Comparison of ENCODE assay signal across 9 cellular contexts in the genomic region with DNA sequence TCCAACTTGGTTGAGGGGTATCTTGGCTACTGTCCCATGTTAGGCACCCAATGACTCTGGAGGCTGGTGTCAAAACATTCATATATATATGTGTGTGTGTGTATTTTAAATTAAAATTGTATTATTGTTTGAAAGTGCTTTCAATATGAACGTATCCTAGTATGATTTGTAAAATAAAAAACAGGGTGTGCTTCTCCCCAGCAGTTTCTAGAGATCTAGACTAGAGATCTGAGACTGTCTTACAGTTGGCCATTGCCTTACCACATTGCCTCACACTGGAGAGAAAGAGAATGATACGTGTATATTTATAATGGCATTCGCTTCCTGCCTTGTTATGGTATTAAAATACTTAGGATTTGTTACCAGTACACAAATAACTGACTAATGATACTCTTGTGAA. TPM values are rescaled to one million over a fixed set of nuclear protein-coding genes. Genes with fewer than 3 reads are reported as not detected.
DNase-seq lines count a peak whose midpoint lies in the region; ATAC-seq, FAIRE-seq and TF ChIP-seq lines count a peak whose summit lies in the region.
"Had no signal": no experiment of that assay in that cellular context is flagged by ENCODE, and none has a peak within 500 bp of the region (broad histone marks: within the 10 kb centered on the region; RNA-seq: fewer than 3 reads in every experiment).

No MANE protein-coding gene starts in this region.

- no peak for ATAC-seq in gastroesophageal sphincter
- ATAC-seq in pancreas, result peak; percentile 44 to 66 (median 58)
- no peak for ATAC-seq in HG03439 (IDR thresholded peaks at IDR 0.05; ENCODE audit: unreplicated experiment)

- H3K27ac ChIP-seq in gastroesophageal sphincter (peak overlapping the region; percentile 93 to 99 (median 98)), pancreas (peak overlapping the region; percentile 69 to 99 (median 92))

- peak overlapping the region; percentile 86 for H3K4me3 Mint-ChIP-seq in activated naive CD4-positive, alpha-beta T cell treated with anti-CD3 and anti-CD28 coated beads, Interleukin-2, amount 10 ng/mL, durations not matched to agents 7 days and 5 days

- peaks cover 57% of the 10 kb centered on the region for H3K4me1 Mint-ChIP-seq in activated naive CD4-positive, alpha-beta T cell treated with anti-CD3 and anti-CD28 coated beads, Interleukin-2, amount 10 ng/mL, durations not matched to agents 7 days and 5 days

- peak overlapping the region; percentile 91 for H3K27ac Mint-ChIP-seq in activated naive CD4-positive, alpha-beta T cell treated with anti-CD3 and anti-CD28 coated beads, Interleukin-2, amount 10 ng/mL, durations not matched to agents 7 days and 5 days

- H3K4me3 ChIP-seq in gastroesophageal sphincter, result peak overlapping the region; percentile 76 to 96
- H3K4me3 ChIP-seq in pancreas, result peak overlapping the region; percentile 47 to 94 (median 76)

- peaks cover 22% of the 10 kb centered on the region for H3K36me3 Mint-ChIP-seq in activated naive CD4-positive, alpha-beta T cell treated with anti-CD3 and anti-CD28 coated beads, Interleukin-2, amount 10 ng/mL, durations not matched to agents 7 days and 5 days

- H3K27me3 ChIP-seq in gastroesophageal sphincter (no peaks in the 10 kb centered on the region), pancreas (no peaks in the 10 kb centered on the region)

- H3K36me3 ChIP-seq in gastroesophageal sphincter (no peaks in the 10 kb centered on the region), pancreas (no peaks in the 10 kb centered on the region)

- no peaks in the 10 kb centered on the region for H3K27me3 Mint-ChIP-seq in activated naive CD4-positive, alpha-beta T cell treated with anti-CD3 and anti-CD28 coated beads, Interleukin-2, amount 10 ng/mL, durations not matched to agents 7 days and 5 days

- no peaks in the 10 kb centered on the region for H3K9me3 ChIP-seq in gastroesophageal sphincter
- H3K9me3 ChIP-seq in pancreas, result no peaks in the 10 kb centered on the region

- FAIRE-seq in pancreas (lab: Jason Lieb, UNC), result peak; percentile 83
- FAIRE-seq: GM18507 had no signal

- WGBS in gastroesophageal sphincter (ENCODE audit: low coverage in 1 of 2), 2 donors, result 0 to 6% methylated on average over 3 of the region's 3 CpGs
- 1% methylated on average over 3 of the region's 3 CpGs for WGBS in pancreas, 2 donors

- peak; percentile 15 for DNase-seq in activated CD4-positive, alpha-beta T cell treated with anti-CD3 and anti-CD28 coated beads, Interleukin-2, amount 50 U/mL, for 1 hour
- DNase-seq in activated CD4-positive, alpha-beta T cell treated with anti-CD3 and anti-CD28 coated beads for 48 hours, result no peak
- DNase-seq in NCI-H146 (lab: John Stamatoyannopoulos, UW) (peak; percentile 35), pancreas (no peak)
- DNase-seq in activated naive CD4-positive, alpha-beta T cell treated with anti-CD3 and anti-CD28 coated beads, Interleukin-2, amount 10 ng/mL, durations not matched to agents 7 days and 5 days, result peak; percentile 41
- DNase-seq in stimulated activated CD4-positive, alpha-beta T cell treated with anti-CD3 and anti-CD28 coated beads, Interleukin-12 subunit alpha, Interleukin-12 subunit beta, amount 100 ng/mL, for 4 hours, result no peak

- no peaks in the 10 kb centered on the region for H3K9me3 Mint-ChIP-seq in activated naive CD4-positive, alpha-beta T cell treated with anti-CD3 and anti-CD28 coated beads, Interleukin-2, amount 10 ng/mL, durations not matched to agents 7 days and 5 days

- TF ChIP-seq POLR2A in gastroesophageal sphincter (IDR thresholded peaks at IDR 0.05), result no peak

- H3K4me1 ChIP-seq in gastroesophageal sphincter, result peaks cover 6 to 55% (median 37%) of the 10 kb centered on the region in 3 donors
- H3K4me1 ChIP-seq in pancreas, result peaks cover 7 to 21% (median 12%) of the 10 kb centered on the region in 3 donors

- no peak for TF ChIP-seq EP300 in gastroesophageal sphincter (IDR thresholded peaks at IDR 0.05)

- CTCF ChIA-PET in activated naive CD4-positive, alpha-beta T cell treated with anti-CD3 and anti-CD28 coated beads, Interleukin-2, amount 10 ng/mL, durations not matched to agents 7 days and 5 days (lab: Charles Lee), result interaction anchor here (0.7 to 0.8 kb wide), 2 partner anchors 45 to 112 kb away, joined by 3 to 4 read pairs; no protein-coding TSS in a partner anchor

- TF ChIP-seq CTCF in gastroesophageal sphincter (IDR thresholded peaks at IDR 0.05), result peak in 2 of 4 experiments; percentile 26 to 33
- TF ChIP-seq CTCF in pancreas (IDR thresholded peaks at IDR 0.05), result no peak

- intact Hi-C loops in pancreas (cut with DNase I), result no loop called here

RNA-seq across cellular contexts. Expression of a gene that starts 1.2 kb away (rescaled TPM):
- 10 to 100 TPM; 31.2 to 80.4 (median 61.4) TPM for total RNA-seq in gastroesophageal sphincter
- total RNA-seq in pancreas, result 10 to 100 TPM in 2 of 6 donors, 1 to 10 TPM in 4; 6.4 to 13.4 (median 8.3) TPM
- polyA plus RNA-seq in pancreas, result 10 to 100 TPM in 1 of 2 donors, 1 to 10 TPM in 1; 8.4 to 16.8 TPM

RNA-seq across cellular contexts. Expression of a gene that starts 55.6 kb away (rescaled TPM):
- total RNA-seq in gastroesophageal sphincter (100 to 1,000 TPM in 1 of 4 donors, 10 to 100 TPM in 3; 53.6 to 117 (median 57.9) TPM), pancreas (10 to 100 TPM; 42.6 to 64.0 (median 45.9) TPM)
- polyA plus RNA-seq in pancreas, result 10 to 100 TPM; 26.3 to 57.7 TPM

Comparison
In these comparisons a context has a peak if more than half of its experiments do, and no peak if none do; other contexts are left out.
1. DNase-seq: peak in activated CD4-positive, alpha-beta T cell treated with anti-CD3 and anti-CD28 coated beads, Interleukin-2, amount 50 U/mL, for 1 hour (single experiment), NCI-H146 (single experiment) and activated naive CD4-positive, alpha-beta T cell treated with anti-CD3 and anti-CD28 coated beads, Interleukin-2, amount 10 ng/mL, durations not matched to agents 7 days and 5 days (single experiment); none in activated CD4-positive, alpha-beta T cell treated with anti-CD3 and anti-CD28 coated beads for 48 hours (single experiment), pancreas (0 of 6) and stimulated activated CD4-positive, alpha-beta T cell treated with anti-CD3 and anti-CD28 coated beads, Interleukin-12 subunit alpha, Interleukin-12 subunit beta, amount 100 ng/mL, for 4 hours (single experiment).
2. ATAC-seq: peak in pancreas (4 of 4); none in gastroesophageal sphincter (single experiment) and HG03439 (single experiment).